Comparison of ENCODE assay signal across 31 cellular contexts in the genomic region with DNA sequence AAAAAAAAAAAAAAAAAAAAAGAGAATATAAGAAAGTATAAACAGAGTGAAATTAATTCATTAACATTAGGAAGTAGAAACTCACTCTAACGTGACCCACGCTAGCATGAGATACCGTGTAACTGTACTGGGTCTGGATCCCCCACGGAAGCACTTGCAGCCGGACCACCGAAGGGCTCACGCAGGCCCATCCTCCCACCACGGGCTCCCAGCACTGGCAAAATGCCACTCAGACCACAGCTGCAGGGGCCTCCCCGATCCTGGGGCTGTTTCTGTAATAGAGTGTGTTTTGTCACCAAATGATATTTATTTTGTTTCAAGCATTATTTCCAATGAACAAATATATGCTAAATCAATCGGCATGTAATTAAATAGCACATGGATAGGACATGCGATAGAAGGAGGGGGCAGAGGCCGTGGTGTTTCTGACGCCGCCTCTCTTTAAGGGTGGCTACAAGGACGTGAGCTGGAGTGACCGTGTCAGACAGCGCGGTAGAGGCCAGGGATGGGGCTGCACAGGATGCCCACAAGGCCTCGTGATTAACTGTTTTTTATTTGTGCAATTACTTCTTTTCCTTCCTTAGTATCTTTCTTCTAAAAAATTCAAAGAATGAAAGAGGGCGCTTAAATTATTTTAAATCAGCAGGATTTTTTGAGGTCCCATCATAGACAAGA.
"Had no signal": no experiment of that assay in that cellular context is flagged by ENCODE, and none has a peak within 500 bp of the region (broad histone marks: within the 10 kb centered on the region; RNA-seq: fewer than 3 reads in every experiment).

No MANE protein-coding gene starts in this region.

- H3K27me3 ChIP-seq: adrenal gland, body of pancreas, colonic mucosa, ovary, testis, vagina had no signal

- H3K27ac ChIP-seq: adrenal gland, body of pancreas, colonic mucosa, ovary, prostate gland, testis, vagina had no signal

- H3K4me3 ChIP-seq: adrenal gland, body of pancreas, colonic mucosa, dorsolateral prefrontal cortex, lung, mucosa of descending colon, ovary, prostate gland, smooth muscle cell, testis, vagina had no signal

- H3K4me1 ChIP-seq: colonic mucosa, prostate gland had no signal

- ATAC-seq: activated naive CD4-positive, alpha-beta T cell treated with anti-CD3 and anti-CD28 coated beads, Interleukin-2, amount 50 U/mL, for 72 hours; body of pancreas; effector memory CD8-positive, alpha-beta T cell; left lobe of liver; mucosa of descending colon had no signal

- H3K9me3 ChIP-seq: adrenal gland, body of pancreas, colonic mucosa, mucosa of descending colon, ovary, prostate gland, testis, vagina had no signal

- DNase-seq: activated CD4-positive, alpha-beta memory T cell treated with anti-CD3 and anti-CD28 coated beads for 36 hours; activated CD4-positive, alpha-beta T cell treated with anti-CD3 and anti-CD28 coated beads, Interleukin-2, amount 10 ng/mL, durations not matched to agents 24 days and 14 days; activated CD4-positive, CD25-positive, alpha-beta regulatory T cell treated with anti-CD3 and anti-CD28 coated beads, Interleukin-2, amount 50 U/mL, for 72 hours; activated CD8-positive, alpha-beta memory T cell treated with anti-CD3 and anti-CD28 coated beads, Interleukin-2, amount 50 U/mL, for 4 hours; activated naive CD4-positive, alpha-beta T cell; activated T-cell treated with anti-CD3 and anti-CD28 coated beads, Interleukin-2, amount 50 U/mL, for 1 hour; adrenal gland; body of pancreas; cerebellar nuclear complex; colonic mucosa; dorsolateral prefrontal cortex; effector memory CD8-positive, alpha-beta T cell; foreskin fibroblast; hypothalamus; immature natural killer cell; mesendoderm; mucosa of descending colon; ovary; retina; stimulated activated CD4-positive, alpha-beta T cell treated with anti-CD3 and anti-CD28 coated beads, Interleukin-15, amount 100 ng/mL, for 24 hours; stimulated activated CD4-positive, alpha-beta T cell treated with anti-CD3 and anti-CD28 coated beads, Interleukin-2, amount 100 ng/mL, for 24 hours; stimulated activated naive CD4-positive, alpha-beta T cell; T-helper 2 cell; testis; trophoblast cell had no signal

- H3K36me3 ChIP-seq: adrenal gland, colonic mucosa, ovary, prostate gland, vagina had no signal
